ENCODE assay signal across 8 cellular contexts in genomic region chr6:26240981-26241770, GRCh38.
DNase-seq lines count a peak whose midpoint lies in the region; ATAC-seq, FAIRE-seq and TF ChIP-seq lines count a peak whose summit lies in the region.
"Had no signal": no experiment of that assay in that cellular context is flagged by ENCODE, and none has a peak within 500 bp of the region (broad histone marks: within the 10 kb centered on the region; RNA-seq: fewer than 3 reads in every experiment).

No MANE protein-coding gene starts in this region.

- no peaks in the 10 kb centered on the region for H3K9me3 ChIP-seq in endothelial cell of umbilical vein (replicated peaks; ENCODE audit: control insufficient read depth, insufficient read depth, low read length)
- H3K9me3 ChIP-seq in ovary, result no peaks in the 10 kb centered on the region

- intact Hi-C loops in endothelial cell of umbilical vein (cut with micrococcal nuclease) (loop anchor here (1.0 to 2.0 kb wide), 5 partner anchors 8 to 44 kb away; a partner anchor contains a TSS), ovary (cut with DNase I) (no loop called here)

- H3K4me3 Mint-ChIP-seq in activated CD4-positive, alpha-beta T cell treated with anti-CD3 and anti-CD28 coated beads, Interleukin-2, amount 10 ng/mL, durations not matched to agents 7 days and 5 days, result peak overlapping the region; percentile 72

- H3K79me2 ChIP-seq in endothelial cell of umbilical vein (ENCODE audit: control insufficient read depth, insufficient read depth, low read length), result no peaks in the 10 kb centered on the region

- no peaks in the 10 kb centered on the region for H3K9me1 ChIP-seq in endothelial cell of umbilical vein (replicated peaks; ENCODE audit: control insufficient read depth, extremely low read depth, insufficient read depth, low read length)

- peak overlapping the region; percentile 88 for H3K4me2 ChIP-seq in endothelial cell of umbilical vein (ENCODE audit: insufficient read depth, low read length)

- peak overlapping the region; percentile 89 for H3K9ac ChIP-seq in endothelial cell of umbilical vein (replicated peaks; ENCODE audit: extremely low read depth, insufficient read depth, low read length)

- no peak for ATAC-seq in esophagus mucosa

- no peaks in the 10 kb centered on the region for H3K4me1 ChIP-seq in endothelial cell of umbilical vein (ENCODE audit: control insufficient read depth, extremely low read depth, insufficient read depth, low read length)
- H3K4me1 ChIP-seq in ovary (ENCODE audit: insufficient read depth), result peaks cover 3% of the 10 kb centered on the region

- no peaks in the 10 kb centered on the region for H4K20me1 ChIP-seq in endothelial cell of umbilical vein (replicated peaks; ENCODE audit: control insufficient read depth, extremely low read depth, insufficient read depth, low read length)

- H3K36me3 Mint-ChIP-seq in activated CD4-positive, alpha-beta T cell treated with anti-CD3 and anti-CD28 coated beads, Interleukin-2, amount 10 ng/mL, durations not matched to agents 7 days and 5 days (ENCODE audit: low read depth), result peaks cover 3% of the 10 kb centered on the region

- no TSS peak for BruUV-seq in endothelial cell of umbilical vein (replicated peaks; lab: Mats Ljungman, UMichigan)

- H3K27ac ChIP-seq in endothelial cell of umbilical vein (ENCODE audit: insufficient read depth, low read depth, low read length), result peak overlapping the region; percentile 79
- peak overlapping the region in 1 of 2 donors; percentile 16 for H3K27ac ChIP-seq in ovary

- no peak for TF ChIP-seq POLR2A in endothelial cell of umbilical vein (IDR thresholded peaks at IDR 0.05; ENCODE audit: low read depth, low read length)
- TF ChIP-seq POLR2A in ovary (IDR thresholded peaks at IDR 0.05), result no peak

- H3K4me1 Mint-ChIP-seq in activated CD4-positive, alpha-beta T cell treated with anti-CD3 and anti-CD28 coated beads, Interleukin-2, amount 10 ng/mL, durations not matched to agents 7 days and 5 days, result peaks cover 57% of the 10 kb centered on the region

- peak overlapping the region; percentile 47 for H2AFZ ChIP-seq in endothelial cell of umbilical vein (ENCODE audit: low read depth, low read length)

- CTCF ChIA-PET in activated CD4-positive, alpha-beta T cell treated with anti-CD3 and anti-CD28 coated beads, Interleukin-2, amount 10 ng/mL, durations not matched to agents 7 days and 5 days (lab: Charles Lee), result interaction anchor here (0.6 to 2.3 kb wide), 4 partner anchors 9 to 84 kb away, joined by 3 to 9 read pairs (median 4); a partner anchor contains a TSS
- CTCF ChIA-PET in endothelial cell of umbilical vein (lab: Charles Lee), result interaction anchor here (1.4 kb wide), 1 partner anchor 10 kb away, joined by 4 read pairs; a partner anchor contains a TSS

- TF ChIP-seq EP300 in ovary (IDR thresholded peaks at IDR 0.05), result no peak

- H3K27ac Mint-ChIP-seq in activated CD4-positive, alpha-beta T cell treated with anti-CD3 and anti-CD28 coated beads, Interleukin-2, amount 10 ng/mL, durations not matched to agents 7 days and 5 days, result peak overlapping the region; percentile 96

- 30 to 36% (median 35%) methylated on average over 35 of the region's 35 CpGs for WGBS in ovary, 3 donors

- H3K4me3 ChIP-seq in H7 (ENCODE audit: insufficient read depth, low read depth, low read length) (peak overlapping the region; percentile 82), endothelial cell of umbilical vein (replicated peaks in 1 of 3; ENCODE audit: insufficient read depth in 1 of 3, low read depth in 1 of 3, low read length in 3 of 3) (peak overlapping the region; percentile 40 to 77 (median 66)), ovary (peak overlapping the region; percentile 36)

- H3K27me3 ChIP-seq in H7 (ENCODE audit: control insufficient read depth, insufficient read depth, low read length), result no peaks in the 10 kb centered on the region
- H3K27me3 ChIP-seq in endothelial cell of umbilical vein (ENCODE audit: control insufficient read depth in 2 of 2, insufficient read depth in 2 of 2, low read length in 2 of 2), result no peaks in the 10 kb centered on the region
- no peaks in the 10 kb centered on the region for H3K27me3 ChIP-seq in ovary

- DNase-seq in H7, result no peak
- DNase-seq in activated CD4-positive, alpha-beta T cell treated with anti-CD3 and anti-CD28 coated beads, Interleukin-2, amount 10 ng/mL, durations not matched to agents 7 days and 5 days, result peak; percentile 57
- DNase-seq in endothelial cell of umbilical vein (ENCODE audit: low read depth, low spot score), result peak; percentile 74
- no peak for DNase-seq in ovary
- DNase-seq in cortex of kidney (lab: John Stamatoyannopoulos, UW), result no peak
- DNase-seq in NCI-H1105 treated with DMSO at 0.1 percent for 48 hours (lab: John Stamatoyannopoulos, UW), result no peak

- TF ChIP-seq CTCF in endothelial cell of umbilical vein (IDR thresholded peaks at IDR 0.05; ENCODE audit: extremely low read depth in 1 of 2, insufficient read depth in 1 of 2, low read depth in 1 of 2, low read length in 2 of 2), result no peak
- no peak for TF ChIP-seq CTCF in ovary (IDR thresholded peaks at IDR 0.05)

- dilution Hi-C loops in endothelial cell of umbilical vein (cut with MboI; ENCODE audit: extremely low pct_ligation_motif_present, low sequenced_read_pairs), result no loop called here

- POLR2A ChIA-PET in activated CD4-positive, alpha-beta T cell treated with anti-CD3 and anti-CD28 coated beads, Interleukin-2, amount 10 ng/mL, durations not matched to agents 7 days and 5 days (lab: Charles Lee), result interaction anchor here (0.6 to 1.3 kb wide), 9 partner anchors 9 to 58 kb away, joined by 3 to 18 read pairs (median 4); a partner anchor contains a TSS
- POLR2A ChIA-PET in endothelial cell of umbilical vein (lab: Charles Lee), result interaction anchor here (1.0 kb wide), 1 partner anchor 10 kb away, joined by 5 read pairs; a partner anchor contains a TSS

- no peaks in the 10 kb centered on the region for H3K9me3 Mint-ChIP-seq in activated CD4-positive, alpha-beta T cell treated with anti-CD3 and anti-CD28 coated beads, Interleukin-2, amount 10 ng/mL, durations not matched to agents 7 days and 5 days

- FAIRE-seq in endothelial cell of umbilical vein (lab: Jason Lieb, UNC), result no peak
- FAIRE-seq: TTC549 had no signal

- no peaks in the 10 kb centered on the region for H3K36me3 ChIP-seq in H7 (replicated peaks; ENCODE audit: control insufficient read depth, insufficient read depth, low read length)
- no peaks in the 10 kb centered on the region for H3K36me3 ChIP-seq in endothelial cell of umbilical vein (ENCODE audit: control insufficient read depth in 2 of 2, extremely low read depth in 1 of 2, insufficient read depth in 2 of 2, low read length in 2 of 2)
- no peaks in the 10 kb centered on the region for H3K36me3 ChIP-seq in ovary

- no peaks in the 10 kb centered on the region for H3K27me3 Mint-ChIP-seq in activated CD4-positive, alpha-beta T cell treated with anti-CD3 and anti-CD28 coated beads, Interleukin-2, amount 10 ng/mL, durations not matched to agents 7 days and 5 days

TF ChIP-seq in endothelial cell of umbilical vein, 7 proteins besides CTCF, POLR2A, EP300 and RAD21:
- TF ChIP-seq MYC (IDR thresholded peaks at IDR 0.05; ENCODE audit: low read depth, low read length) (no peak), JUN (IDR thresholded peaks at IDR 0.05; ENCODE audit: borderline replicate concordance, insufficient read depth, insufficient read length, low read depth) (peak; percentile 5)

Comparison
In these comparisons a context has a peak if more than half of its experiments do, and no peak if none do; other contexts are left out.
1. DNase-seq: peak in activated CD4-positive, alpha-beta T cell treated with anti-CD3 and anti-CD28 coated beads, Interleukin-2, amount 10 ng/mL, durations not matched to agents 7 days and 5 days (single experiment) and endothelial cell of umbilical vein (single experiment); none in H7 (single experiment), ovary (0 of 5), cortex of kidney (single experiment) and NCI-H1105 treated with DMSO at 0.1 percent for 48 hours (single experiment).
2. Peak in every context shown above with its lines, with median percentiles within 50 percentile points of each other: H3K4me3 ChIP-seq.